Comparison of ENCODE assay signal across 1 cellular context in the genomic region with DNA sequence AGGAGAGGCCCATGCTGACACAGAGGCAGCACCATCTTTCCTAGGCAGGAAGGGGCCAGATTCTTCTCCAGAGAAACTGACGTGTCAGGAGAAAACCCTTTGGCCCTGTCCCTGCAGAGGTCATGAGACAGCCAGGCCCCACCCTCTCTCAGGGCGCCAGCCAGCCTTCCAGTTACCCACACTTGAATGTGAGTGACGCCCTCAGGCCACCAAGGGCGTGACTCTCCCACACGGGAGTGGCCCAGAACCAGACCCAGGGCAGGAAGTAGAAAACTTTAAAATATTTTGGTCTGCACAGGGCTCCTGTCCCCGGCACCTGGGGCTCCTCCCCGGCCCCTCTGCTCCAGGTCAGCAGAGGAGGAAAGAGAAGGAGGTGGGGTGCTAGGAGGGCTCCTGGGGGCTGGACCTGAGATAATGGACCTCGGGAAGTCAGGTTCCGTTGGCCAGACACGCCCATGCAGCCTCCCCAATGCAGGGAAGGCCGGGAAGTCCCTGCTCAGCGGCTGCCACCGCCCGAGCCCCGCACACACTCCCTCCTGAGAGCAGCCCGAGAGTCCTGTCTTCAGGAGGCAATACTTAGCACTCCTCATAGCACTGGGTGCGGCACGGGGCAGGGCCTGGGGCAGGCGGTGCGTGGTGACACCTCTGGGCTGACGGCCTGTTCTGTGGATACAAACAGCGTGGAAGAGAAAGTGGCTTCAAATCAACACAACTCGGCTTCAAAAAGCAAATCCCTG.
TF ChIP-seq lines count a peak whose summit lies in the region.

No MANE protein-coding gene starts in this region.

TF ChIP-seq in GM23338, 12 proteins besides CTCF, POLR2A, EP300 and RAD21 (continued from another document):
- no peak for TF ChIP-seq CREB1 (CRISPR knock-in tag; IDR thresholded peaks at IDR 0.05; ENCODE audit: low read depth)
- TF ChIP-seq, protein P1, sequence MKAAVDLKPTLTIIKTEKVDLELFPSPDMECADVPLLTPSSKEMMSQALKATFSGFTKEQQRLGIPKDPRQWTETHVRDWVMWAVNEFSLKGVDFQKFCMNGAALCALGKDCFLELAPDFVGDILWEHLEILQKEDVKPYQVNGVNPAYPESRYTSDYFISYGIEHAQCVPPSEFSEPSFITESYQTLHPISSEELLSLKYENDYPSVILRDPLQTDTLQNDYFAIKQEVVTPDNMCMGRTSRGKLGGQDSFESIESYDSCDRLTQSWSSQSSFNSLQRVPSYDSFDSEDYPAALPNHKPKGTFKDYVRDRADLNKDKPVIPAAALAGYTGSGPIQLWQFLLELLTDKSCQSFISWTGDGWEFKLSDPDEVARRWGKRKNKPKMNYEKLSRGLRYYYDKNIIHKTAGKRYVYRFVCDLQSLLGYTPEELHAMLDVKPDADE (IDR thresholded peaks at IDR 0.05): no peak
- TF ChIP-seq JUNB (IDR thresholded peaks at IDR 0.05; ENCODE audit: unreplicated experiment): no peak
- TF ChIP-seq ZNF331 (CRISPR knock-in tag; IDR thresholded peaks at IDR 0.05; ENCODE audit: low read depth): no peak
- TF ChIP-seq EZH2 (IDR thresholded peaks at IDR 0.05; ENCODE audit: low read depth, unreplicated experiment): no peak
- TF ChIP-seq STAT1 (IDR thresholded peaks at IDR 0.05; ENCODE audit: unreplicated experiment): no peak
- TF ChIP-seq ZNF114 (CRISPR knock-in tag; IDR thresholded peaks at IDR 0.05): no peak
- TF ChIP-seq POLR2AphosphoS5 (IDR thresholded peaks at IDR 0.05; ENCODE audit: low read depth): no peak
- TF ChIP-seq, protein P2, sequence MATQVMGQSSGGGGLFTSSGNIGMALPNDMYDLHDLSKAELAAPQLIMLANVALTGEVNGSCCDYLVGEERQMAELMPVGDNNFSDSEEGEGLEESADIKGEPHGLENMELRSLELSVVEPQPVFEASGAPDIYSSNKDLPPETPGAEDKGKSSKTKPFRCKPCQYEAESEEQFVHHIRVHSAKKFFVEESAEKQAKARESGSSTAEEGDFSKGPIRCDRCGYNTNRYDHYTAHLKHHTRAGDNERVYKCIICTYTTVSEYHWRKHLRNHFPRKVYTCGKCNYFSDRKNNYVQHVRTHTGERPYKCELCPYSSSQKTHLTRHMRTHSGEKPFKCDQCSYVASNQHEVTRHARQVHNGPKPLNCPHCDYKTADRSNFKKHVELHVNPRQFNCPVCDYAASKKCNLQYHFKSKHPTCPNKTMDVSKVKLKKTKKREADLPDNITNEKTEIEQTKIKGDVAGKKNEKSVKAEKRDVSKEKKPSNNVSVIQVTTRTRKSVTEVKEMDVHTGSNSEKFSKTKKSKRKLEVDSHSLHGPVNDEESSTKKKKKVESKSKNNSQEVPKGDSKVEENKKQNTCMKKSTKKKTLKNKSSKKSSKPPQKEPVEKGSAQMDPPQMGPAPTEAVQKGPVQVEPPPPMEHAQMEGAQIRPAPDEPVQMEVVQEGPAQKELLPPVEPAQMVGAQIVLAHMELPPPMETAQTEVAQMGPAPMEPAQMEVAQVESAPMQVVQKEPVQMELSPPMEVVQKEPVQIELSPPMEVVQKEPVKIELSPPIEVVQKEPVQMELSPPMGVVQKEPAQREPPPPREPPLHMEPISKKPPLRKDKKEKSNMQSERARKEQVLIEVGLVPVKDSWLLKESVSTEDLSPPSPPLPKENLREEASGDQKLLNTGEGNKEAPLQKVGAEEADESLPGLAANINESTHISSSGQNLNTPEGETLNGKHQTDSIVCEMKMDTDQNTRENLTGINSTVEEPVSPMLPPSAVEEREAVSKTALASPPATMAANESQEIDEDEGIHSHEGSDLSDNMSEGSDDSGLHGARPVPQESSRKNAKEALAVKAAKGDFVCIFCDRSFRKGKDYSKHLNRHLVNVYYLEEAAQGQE (IDR thresholded peaks at IDR 0.05; ENCODE audit: unreplicated experiment): no peak
